ENCODE assay signal across 8 cellular contexts in the genomic region with DNA sequence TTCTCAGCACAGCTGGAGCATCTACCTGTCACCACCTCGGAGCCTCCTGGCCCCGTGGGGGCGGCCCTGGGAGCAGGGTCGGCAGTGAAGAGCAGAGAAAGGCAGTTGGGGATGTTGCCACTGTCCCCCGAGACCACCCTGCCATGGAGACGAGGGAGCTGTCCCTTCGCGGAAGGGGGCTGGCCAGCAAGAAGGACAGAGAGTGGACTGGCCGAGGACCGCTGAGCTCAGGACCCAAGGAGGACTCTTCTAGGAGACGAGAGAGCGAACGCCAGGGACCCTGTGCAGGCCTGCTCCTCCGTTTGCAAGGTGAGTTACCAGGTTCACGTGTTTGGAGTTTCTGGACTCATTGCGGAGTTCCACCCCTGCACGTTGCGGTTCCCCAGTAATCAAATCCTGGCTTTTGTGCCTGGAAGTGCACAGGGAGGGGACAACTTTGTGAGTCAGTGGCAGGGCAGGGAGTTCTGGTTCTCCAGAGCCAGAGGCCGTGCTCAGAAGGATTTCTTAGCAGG. TPM values are rescaled to one million over a fixed set of nuclear protein-coding genes. Genes with fewer than 3 reads are reported as not detected.
A peak's percentile ranks its signal among the peaks of the same experiment; 100 is the strongest.
DNase-seq lines count a peak whose midpoint lies in the region; ATAC-seq, FAIRE-seq and TF ChIP-seq lines count a peak whose summit lies in the region.

No MANE protein-coding gene starts in this region.

- FAIRE-seq in kidney (lab: Jason Lieb, UNC), result no peak

- intact Hi-C loops in CD4-positive, alpha-beta memory T cell (cut with micrococcal nuclease), result no loop called here
- intact Hi-C loops in ascending aorta (cut with DNase I) (loop anchor here (5.0 kb wide), 1 partner anchor 421 kb away; a partner anchor contains a TSS), kidney (cut with DNase I) (loop anchor here (5.0 kb wide), 1 partner anchor 149 kb away; no protein-coding TSS in a partner anchor)

- peaks cover 16% of the 10 kb centered on the region for H3K4me1 ChIP-seq in CD4-positive, alpha-beta memory T cell (ENCODE audit: insufficient read depth, low read length)
- H3K4me1 ChIP-seq in ascending aorta (peaks cover 26 to 36% of the 10 kb centered on the region in 2 donors), kidney (ENCODE audit: control insufficient read depth in 1 of 2, insufficient read depth in 1 of 2, low read depth in 1 of 2, low read length in 2 of 2) (peaks cover 29 to 34% of the 10 kb centered on the region in 2 donors), skeletal muscle satellite cell (ENCODE audit: control insufficient read depth, insufficient read depth, low read length) (peaks cover 47% of the 10 kb centered on the region)

- CTCF ChIA-PET in CD4-positive, alpha-beta memory T cell (lab: Charles Lee; ENCODE audit: partially characterized antibody), result interaction anchor here (1.0 to 2.3 kb wide), 9 partner anchors 9 to 528 kb away, joined by 3 to 9 read pairs (median 6); no protein-coding TSS in a partner anchor

- DNase-seq in CD4-positive, alpha-beta memory T cell, result no peak
- DNase-seq in ascending aorta (ENCODE audit: low spot score in 2 of 2) (peak in 1 of 2 donors; percentile 80), kidney (peak; percentile 81), glomerular visceral epithelial cell (ENCODE audit: extremely low spot score) (no peak), T-helper 2 cell (no peak), pons (ENCODE audit: low spot score) (no peak)

- no peaks in the 10 kb centered on the region for H3K9me3 ChIP-seq in CD4-positive, alpha-beta memory T cell (ENCODE audit: control insufficient read depth in 1 of 2, low read length in 2 of 2)
- no peaks in the 10 kb centered on the region for H3K9me3 ChIP-seq in ascending aorta
- H3K9me3 ChIP-seq in kidney (ENCODE audit: control insufficient read depth in 1 of 2, low read length in 2 of 2), result no peaks in the 10 kb centered on the region
- no peaks in the 10 kb centered on the region for H3K9me3 ChIP-seq in skeletal muscle satellite cell (replicated peaks; ENCODE audit: low read length)

- peak overlapping the region in 1 of 8 donors; percentile 8 for H3K4me3 Mint-ChIP-seq in CD4-positive, alpha-beta memory T cell

- POLR2A ChIA-PET in CD4-positive, alpha-beta memory T cell (lab: Charles Lee; ENCODE audit: partially characterized antibody), result interaction anchor here (0.8 to 1.1 kb wide), 2 partner anchors 8 to 215 kb away, joined by 3 read pairs; no protein-coding TSS in a partner anchor

- H3K27me3 ChIP-seq in CD4-positive, alpha-beta memory T cell (ENCODE audit: insufficient read depth, low read length), result no peaks in the 10 kb centered on the region
- no peaks in the 10 kb centered on the region for H3K27me3 ChIP-seq in ascending aorta
- H3K27me3 ChIP-seq in skeletal muscle satellite cell (ENCODE audit: control insufficient read depth, insufficient read depth, low read length), result no peaks in the 10 kb centered on the region

- no peaks in the 10 kb centered on the region for H3K27me3 Mint-ChIP-seq in CD4-positive, alpha-beta memory T cell

- H3K27ac ChIP-seq in CD4-positive, alpha-beta memory T cell (ENCODE audit: low read depth, low read length), result no peak overlapping the region
- H3K27ac ChIP-seq in ascending aorta, result peak overlapping the region; percentile 78 to 99
- peak overlapping the region; percentile 83 to 89 for H3K27ac ChIP-seq in kidney (ENCODE audit: low read depth in 2 of 2, low read length in 2 of 2)

- no peaks in the 10 kb centered on the region for H3K36me3 ChIP-seq in CD4-positive, alpha-beta memory T cell (ENCODE audit: insufficient read depth, low read length)
- H3K36me3 ChIP-seq in ascending aorta (no peaks in the 10 kb centered on the region), kidney (ENCODE audit: control insufficient read depth in 1 of 2, insufficient read depth in 2 of 2, low read length in 2 of 2) (no peaks in the 10 kb centered on the region), skeletal muscle satellite cell (ENCODE audit: insufficient read depth, low read length) (no peaks in the 10 kb centered on the region)

- no peak overlapping the region for H3K4me3 ChIP-seq in CD4-positive, alpha-beta memory T cell (ENCODE audit: low read length in 2 of 2)
- no peak overlapping the region for H3K4me3 ChIP-seq in ascending aorta
- H3K4me3 ChIP-seq in kidney (ENCODE audit: low read length in 2 of 2), result no peak overlapping the region
- H3K4me3 ChIP-seq in skeletal muscle satellite cell (ENCODE audit: low read length), result no peak overlapping the region

- peaks cover 6 to 33% (median 17%) of the 10 kb centered on the region in 4 donors for H3K4me1 Mint-ChIP-seq in CD4-positive, alpha-beta memory T cell

- no peak for ATAC-seq in HG03175 (IDR thresholded peaks at IDR 0.05; ENCODE audit: unreplicated experiment)

- peak overlapping the region in 4 of 7 donors; percentile 15 to 72 (median 35) for H3K27ac Mint-ChIP-seq in CD4-positive, alpha-beta memory T cell

- TF ChIP-seq CTCF in ascending aorta (IDR thresholded peaks at IDR 0.05) (peak in 1 of 3 experiments; percentile 6), kidney (IDR thresholded peaks at IDR 0.05; ENCODE audit: borderline replicate concordance, extremely low read depth, insufficient read depth) (no peak)

- peak overlapping the region; percentile 69 for H3K4me2 ChIP-seq in skeletal muscle satellite cell (ENCODE audit: low read length)

- peaks cover 0 to 2% (median 0%) of the 10 kb centered on the region in 8 donors for H3K9me3 Mint-ChIP-seq in CD4-positive, alpha-beta memory T cell

- H3K36me3 Mint-ChIP-seq in CD4-positive, alpha-beta memory T cell, result no peaks in the 10 kb centered on the region

- peak overlapping the region in 1 of 2 donors; percentile 56 for H3K9ac ChIP-seq in kidney (ENCODE audit: low read length in 2 of 2)
- peak overlapping the region; percentile 87 for H3K9ac ChIP-seq in skeletal muscle satellite cell (ENCODE audit: low read depth, low read length)

RNA-seq across cellular contexts. Expression of a gene that starts 5.6 kb away (rescaled TPM):
- 10 to 100 TPM; 40.1 to 40.8 TPM for total RNA-seq in CD4-positive, alpha-beta memory T cell
- polyA plus RNA-seq in CD4-positive, alpha-beta memory T cell, result 1 to 10 TPM; 2.8 to 5.7 TPM
- total RNA-seq in ascending aorta, result 39.4 TPM
- 30.2 TPM for total RNA-seq in kidney
- 18.3 TPM for polyA plus RNA-seq in kidney (ENCODE audit: insufficient read depth, low read depth, low replicate concordance)
- 16.4 and 18.0 TPM in 2 replicates for total RNA-seq in skeletal muscle satellite cell (2012; rRNA removed)
